In the genomic region with DNA sequence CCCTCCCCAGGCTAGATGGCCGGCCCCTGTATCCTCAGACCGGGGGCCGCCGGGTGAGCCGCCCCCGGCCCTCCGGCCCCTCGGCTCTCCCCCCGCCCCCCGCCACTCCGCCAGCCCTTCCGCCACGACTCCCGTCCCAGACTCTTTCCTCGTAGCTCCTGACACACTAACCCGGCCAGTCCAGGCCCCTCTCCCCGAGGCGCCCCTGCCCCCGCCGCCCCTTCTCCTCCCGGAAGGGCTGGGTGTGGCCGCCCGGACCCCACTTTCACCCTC, we compare ENCODE assay signal across 8 cellular contexts. TPM values are rescaled to one million over a fixed set of nuclear protein-coding genes. Genes with fewer than 3 reads are reported as not detected.
A peak's percentile ranks its signal among the peaks of the same experiment; 100 is the strongest.
DNase-seq lines count a peak whose midpoint lies in the region; ATAC-seq, FAIRE-seq and TF ChIP-seq lines count a peak whose summit lies in the region.

No MANE protein-coding gene starts in this region.

- H3K79me2 ChIP-seq in H9 (ENCODE audit: insufficient read depth, low read length): no peaks in the 10 kb centered on the region

- H3K4ac ChIP-seq in H9 (ENCODE audit: low read depth, low read length): no peak overlapping the region

- no peak for FAIRE-seq in RCC 7860 (lab: Jason Lieb, UNC)

- TF ChIP-seq CTCF in H9 (conservative IDR thresholded peaks at IDR 0.05) (no peak), spleen (IDR thresholded peaks at IDR 0.05 in 8 of 11, conservative IDR thresholded peaks at IDR 0.05 in 3 of 11) (no peak)
- no peak for TF ChIP-seq CTCF in activated CD8-positive, alpha-beta T cell treated with anti-CD3 and anti-CD28 coated beads for 36 hours (IDR thresholded peaks at IDR 0.05)

- H3K56ac ChIP-seq in H9 (ENCODE audit: insufficient read length, low read depth, low read length): no peak overlapping the region

- H3K9me3 Mint-ChIP-seq in H9: no peaks in the 10 kb centered on the region; a peak in 1 of 5 replicates
- no peaks in the 10 kb centered on the region for H3K9me3 Mint-ChIP-seq in activated CD8-positive, alpha-beta T cell treated with anti-CD3 and anti-CD28 coated beads for 36 hours

- no peak overlapping the region for H4K5ac ChIP-seq in H9 (ENCODE audit: insufficient read length, low read depth, low read length)

- H2BK20ac ChIP-seq in H9 (ENCODE audit: low read depth, low read length, poor library complexity, severe bottlenecking): no peak overlapping the region

- H2BK12ac ChIP-seq in H9 (ENCODE audit: insufficient read length, low read depth, low read length): no peak overlapping the region

- H3K4me3 Mint-ChIP-seq in H9: peak overlapping the region; percentile 88 to 94
- peak overlapping the region; percentile 93 for H3K4me3 Mint-ChIP-seq in activated CD8-positive, alpha-beta T cell treated with anti-CD3 and anti-CD28 coated beads for 36 hours

- no peak overlapping the region for H3K23ac ChIP-seq in H9 (ENCODE audit: insufficient read length, low read depth, low read length)

- H2BK120ac ChIP-seq in H9 (ENCODE audit: low read depth, low read length, poor library complexity, severe bottlenecking): no peak overlapping the region

- DNase-seq in H9 (no peak), iPS DF 6.9 (ENCODE audit: low read depth, low spot score) (no peak), spleen (no peak), RCC 7860 (ENCODE audit: low spot score) (no peak), occipital lobe (lab: John Stamatoyannopoulos, UW) (no peak)
- no peak for DNase-seq in activated CD8-positive, alpha-beta T cell treated with anti-CD3 and anti-CD28 coated beads for 36 hours

- peaks cover 25% of the 10 kb centered on the region for H3K23me2 ChIP-seq in H9 (ENCODE audit: insufficient read length, low read depth, low read length, poor library complexity, severe bottlenecking)

- POLR2A ChIA-PET in activated CD8-positive, alpha-beta T cell treated with anti-CD3 and anti-CD28 coated beads for 36 hours (lab: Charles Lee): interaction anchor here (0.9 to 2.2 kb wide), 2 partner anchors 9 to 113 kb away, joined by 4 to 5 read pairs; partner anchors contain the start of gene WDR81

- no peak overlapping the region for H3K14ac ChIP-seq in H9 (ENCODE audit: insufficient read depth, low read length)

- ATAC-seq in activated CD8-positive, alpha-beta T cell treated with anti-CD3 and anti-CD28 coated beads for 36 hours: no peak
- ATAC-seq in HG02981 (IDR thresholded peaks at IDR 0.05; ENCODE audit: unreplicated experiment) (no peak), GM18520 (IDR thresholded peaks at IDR 0.05; ENCODE audit: unreplicated experiment) (no peak)

- H3K79me1 ChIP-seq in H9 (ENCODE audit: insufficient read depth, low read depth, low read length, poor library complexity, severe bottlenecking): no peaks in the 10 kb centered on the region

- peaks cover 37 to 38% of the 10 kb centered on the region in 2 experiments for H3K4me1 Mint-ChIP-seq in H9
- H3K4me1 Mint-ChIP-seq in activated CD8-positive, alpha-beta T cell treated with anti-CD3 and anti-CD28 coated beads for 36 hours (ENCODE audit: low read depth): peaks cover 22% of the 10 kb centered on the region

- H2AFZ ChIP-seq in H9 (ENCODE audit: low read length): no peak overlapping the region

- H2AK5ac ChIP-seq in H9 (ENCODE audit: insufficient read length, low read length): no peak overlapping the region

- H2BK15ac ChIP-seq in H9 (ENCODE audit: low read depth, low read length): no peak overlapping the region

- H3K27me3 ChIP-seq in H9 (ENCODE audit: insufficient read depth, low read length) (no peaks in the 10 kb centered on the region), iPS DF 6.9 (ENCODE audit: control insufficient read depth, insufficient read depth, low read length) (no peaks in the 10 kb centered on the region), spleen (replicated peaks in 1 of 7) (peaks cover 0 to 20% (median 0%) of the 10 kb centered on the region in 7 donors)

- H3K27ac Mint-ChIP-seq in H9: no peak overlapping the region
- H3K27ac Mint-ChIP-seq in activated CD8-positive, alpha-beta T cell treated with anti-CD3 and anti-CD28 coated beads for 36 hours: peak overlapping the region; percentile 57

- no peak overlapping the region for H3K18ac ChIP-seq in H9 (ENCODE audit: insufficient read length, low read depth, low read length)

- no peaks in the 10 kb centered on the region for H4K20me1 ChIP-seq in H9 (ENCODE audit: control insufficient read depth, insufficient read depth, insufficient read length)

- intact Hi-C loops in activated CD8-positive, alpha-beta T cell treated with anti-CD3 and anti-CD28 coated beads for 36 hours (cut with micrococcal nuclease): loop anchor here (5.0 kb wide), 2 partner anchors 157 to 552 kb away; no protein-coding TSS in a partner anchor
- intact Hi-C loops in spleen (cut with DNase I; ENCODE audit: low total_unique reads): no loop called here

- H3K4me3 ChIP-seq in iPS DF 6.9 (ENCODE audit: low read length) (peak overlapping the region; percentile 70; the same call in 1 of the 2 replicates), spleen (peak overlapping the region; percentile 52 to 93 (median 80))

- H4K8ac ChIP-seq in H9 (replicated peaks; ENCODE audit: insufficient read length, low read depth, low read length): no peak overlapping the region

- H3K9ac ChIP-seq in H9 (ENCODE audit: extremely low read depth, insufficient read length, low read length): no peak overlapping the region

- H3K9me3 ChIP-seq in H9 (ENCODE audit: control insufficient read depth, low read depth, low read length) (no peaks in the 10 kb centered on the region), iPS DF 6.9 (ENCODE audit: control insufficient read depth, insufficient read depth, low read length) (no peaks in the 10 kb centered on the region), spleen (no peaks in the 10 kb centered on the region)

- peak overlapping the region; percentile 65 for H3K4me2 ChIP-seq in H9 (ENCODE audit: insufficient read depth, insufficient read length, low read length)

- peaks cover 0 to 13% (median 2%) of the 10 kb centered on the region in 3 experiments; a peak in 3 of 7 replicates for H3K36me3 Mint-ChIP-seq in H9 (ENCODE audit: insufficient read depth in 1 of 3, low read depth in 3 of 3)
- H3K36me3 Mint-ChIP-seq in activated CD8-positive, alpha-beta T cell treated with anti-CD3 and anti-CD28 coated beads for 36 hours (ENCODE audit: low read depth): peaks cover 3% of the 10 kb centered on the region

- CTCF ChIA-PET in activated CD8-positive, alpha-beta T cell treated with anti-CD3 and anti-CD28 coated beads for 36 hours (lab: Charles Lee): interaction anchor here (1.2 to 2.4 kb wide), 6 partner anchors 15 to 166 kb away, joined by 3 to 12 read pairs (median 7); partner anchors contain the start of genes RILP, RPA1 and SMYD4

- no peak overlapping the region for H2BK5ac ChIP-seq in H9 (ENCODE audit: insufficient read length, low read length)

- H3K27ac ChIP-seq in H9 (ENCODE audit: insufficient read length, low read depth, low read length): no peak overlapping the region
- H3K27ac ChIP-seq in iPS DF 6.9 (ENCODE audit: low read length): no peak overlapping the region
- peak overlapping the region; percentile 84 to 100 (median 98) for H3K27ac ChIP-seq in spleen

- no CpG with 5 or more reads among the region's 23 CpGs for WGBS in H9 (ENCODE audit: extremely low coverage, insufficient read length, low lambda C conversion rate)
- WGBS in iPS DF 6.9 (ENCODE audit: insufficient coverage, insufficient read length): no CpG with 5 or more reads among the region's 23 CpGs
- 0 to 1% (median 0%) methylated on average over 11 to 23 of the region's 23 CpGs for WGBS in spleen, 5 donors

- TF ChIP-seq POLR2A in spleen (IDR thresholded peaks at IDR 0.05): no peak

- no peak overlapping the region for H4K91ac ChIP-seq in H9 (ENCODE audit: insufficient read length, low read depth, low read length)

- H3K4me1 ChIP-seq in H9 (ENCODE audit: insufficient read depth, low read length): peaks cover 2% of the 10 kb centered on the region; the same call in 1 of the 2 replicates
- peaks cover 2% of the 10 kb centered on the region for H3K4me1 ChIP-seq in iPS DF 6.9 (ENCODE audit: control insufficient read depth, insufficient read depth, low read length)
- H3K4me1 ChIP-seq in spleen: peaks cover 11 to 85% (median 74%) of the 10 kb centered on the region in 6 donors

- no peak overlapping the region for H3T11ph ChIP-seq in H9 (ENCODE audit: low read length)

- no peaks in the 10 kb centered on the region; the same call in 1 of the 2 replicates for H3K27me3 Mint-ChIP-seq in H9 (ENCODE audit: low read depth)
- peaks cover 11% of the 10 kb centered on the region for H3K27me3 Mint-ChIP-seq in activated CD8-positive, alpha-beta T cell treated with anti-CD3 and anti-CD28 coated beads for 36 hours

- H3K36me3 ChIP-seq in iPS DF 6.9 (ENCODE audit: control insufficient read depth, insufficient read depth, low read length) (no peaks in the 10 kb centered on the region), spleen (peaks cover 0 to 36% (median 16%) of the 10 kb centered on the region in 6 donors)

RNA-seq across cellular contexts. Expression of gene TLCD2, which starts 5.6 kb away (rescaled TPM):
- 1.3 and 1.5 TPM in 2 replicates for total RNA-seq in H9 (2021)
- under 1 TPM; 0.07 to 0.09 TPM for total RNA-seq in activated CD8-positive, alpha-beta T cell treated with anti-CD3 and anti-CD28 coated beads for 36 hours
- 1 to 10 TPM; 1.7 to 5.4 (median 3.1) TPM for total RNA-seq in spleen
- polyA plus RNA-seq in spleen: under 1 TPM; 0.26 to 0.67 (median 0.28) TPM
- 0.47 TPM for total RNA-seq in occipital lobe

RNA-seq across cellular contexts. Expression of gene WDR81, which starts 8.8 kb away (rescaled TPM):
- total RNA-seq in H9 (2021) (20.2 and 22.5 TPM in 2 replicates), spleen (10 to 100 TPM; 38.2 to 74.7 (median 54.7) TPM), occipital lobe (10.8 TPM)
- total RNA-seq in activated CD8-positive, alpha-beta T cell treated with anti-CD3 and anti-CD28 coated beads for 36 hours: 1 to 10 TPM; 7.0 to 8.0 TPM
- 10 to 100 TPM; 16.2 to 41.3 (median 29.3) TPM for polyA plus RNA-seq in spleen

RNA-seq across cellular contexts. Expression of gene SERPINF2, which starts 26.9 kb away (rescaled TPM):
- total RNA-seq in H9 (2021) (0.50 and 0.68 TPM in 2 replicates), spleen (1 to 10 TPM; 1.6 to 7.9 (median 5.0) TPM), occipital lobe (0.16 TPM)
- total RNA-seq in activated CD8-positive, alpha-beta T cell treated with anti-CD3 and anti-CD28 coated beads for 36 hours: under 1 TPM; 0.11 to 0.18 TPM
- 1 to 10 TPM; 3.5 to 7.0 (median 4.9) TPM for polyA plus RNA-seq in spleen

RNA-seq across cellular contexts. Expression of gene PRPF8, which starts 31.1 kb away (rescaled TPM):
- 402 and 408 TPM in 2 replicates for total RNA-seq in H9 (2021)
- total RNA-seq in activated CD8-positive, alpha-beta T cell treated with anti-CD3 and anti-CD28 coated beads for 36 hours: 100 to 1,000 TPM; 370 to 428 TPM
- total RNA-seq in spleen: 100 to 1,000 TPM; 210 to 320 (median 268) TPM
- polyA plus RNA-seq in spleen: 10 to 100 TPM; 67.2 to 91.8 (median 74.8) TPM
- 71.1 TPM for total RNA-seq in occipital lobe

RNA-seq across cellular contexts. Expression of gene SERPINF1, which starts 46.1 kb away (rescaled TPM):
- total RNA-seq in H9 (2021): 19.6 and 22.5 TPM in 2 replicates
- 1 to 10 TPM; 6.8 to 6.9 TPM for total RNA-seq in activated CD8-positive, alpha-beta T cell treated with anti-CD3 and anti-CD28 coated beads for 36 hours
- total RNA-seq in spleen: 100 to 1,000 TPM in 5 of 7 donors, 10 to 100 TPM in 2; 79.8 to 361 (median 192) TPM
- polyA plus RNA-seq in spleen: 100 to 1,000 TPM in 1 of 3 donors, 10 to 100 TPM in 2; 53.5 to 132 (median 99.5) TPM
- 5.8 TPM for total RNA-seq in occipital lobe

Comparison
In these comparisons a context has a peak if more than half of its experiments do, and no peak if none do; other contexts are left out.
1. H3K27ac ChIP-seq: peak in spleen (8 of 8); none in H9 (single experiment) and iPS DF 6.9 (single experiment).